Comparison of ENCODE assay signal across 34 cellular contexts in the genomic region with DNA sequence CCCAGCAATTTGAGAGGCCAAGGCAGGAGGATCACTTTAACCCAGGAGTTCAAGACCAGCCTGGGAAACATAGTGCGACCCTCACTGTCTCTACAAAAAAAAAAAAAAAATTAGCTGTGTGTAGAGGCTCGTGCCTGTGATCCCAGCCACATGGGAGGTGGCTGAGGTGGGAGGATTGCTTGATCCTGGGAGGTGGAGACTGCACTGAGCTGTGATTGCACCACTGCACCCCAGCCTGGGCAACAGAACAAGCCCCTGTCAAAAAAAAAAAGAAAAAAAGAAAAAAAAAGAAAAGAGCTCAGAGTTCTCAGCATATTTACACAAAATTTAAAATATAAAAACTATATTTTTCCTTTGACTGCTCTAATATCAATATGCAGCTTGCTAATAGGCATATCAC.
"Had no signal": no experiment of that assay in that cellular context is flagged by ENCODE, and none has a peak within 500 bp of the region (broad histone marks: within the 10 kb centered on the region; RNA-seq: fewer than 3 reads in every experiment).

No MANE protein-coding gene starts in this region.

- DNase-seq: Karpas-422, Kasumi-1, MG63, MM.1S, MV-4-11, NCI-H1048, NCI-H1092, NCI-H1092 treated with DMSO at 0.1 percent for 48 hours, NCI-H1105, NCI-H1105 treated with DMSO at 0.1 percent for 48 hours, NCI-H1417, NCI-H1417 treated with DMSO at 0.1 percent for 48 hours, NCI-H1436, NCI-H1436 treated with DMSO at 0.1 percent for 48 hours, NCI-H146, NCI-H1694, NCI-H1694 treated with DMSO at 0.1 percent for 48 hours, NCI-H187, NCI-H187 treated with DMSO at 0.1 percent for 48 hours, NCI-H1930, NCI-H2029, NCI-H2029 treated with DMSO at 0.1 percent for 48 hours, NCI-H2081, NCI-H2081 treated with DMSO at 0.1 percent for 48 hours, NCI-H2107, NCI-H2171, NCI-H2171 treated with DMSO at 0.1 percent for 48 hours, NCI-H2227 treated with DMSO at 0.1 percent for 48 hours, NCI-H226, NCI-H345, NCI-H446, NCI-H446 treated with DMSO at 0.1 percent for 48 hours, NCI-H510A, NCI-H510A treated with DMSO at 0.1 percent for 48 hours had no signal
